ENCODE assay signal across 23 cellular contexts in genomic region chr9:18149457-18150011, GRCh38.
DNase-seq lines count a peak whose midpoint lies in the region; ATAC-seq, FAIRE-seq and TF ChIP-seq lines count a peak whose summit lies in the region.
"Had no signal": no experiment of that assay in that cellular context is flagged by ENCODE, and none has a peak within 500 bp of the region (broad histone marks: within the 10 kb centered on the region; RNA-seq: fewer than 3 reads in every experiment).

No MANE protein-coding gene starts in this region.

- FAIRE-seq in HTR-8/SVneo (lab: Jason Lieb, UNC), result no peak

- peaks cover 3% of the 10 kb centered on the region for H3K9me3 Mint-ChIP-seq in osteocyte (ENCODE audit: unreplicated experiment)
- H3K9me3 Mint-ChIP-seq: activated CD4-positive, alpha-beta T cell treated with anti-CD3 and anti-CD28 coated beads, Interleukin-2, amount 10 ng/mL, durations not matched to agents 7 days and 5 days had no signal

- H3K4me3 Mint-ChIP-seq in osteocyte (ENCODE audit: unreplicated experiment), result no peak overlapping the region
- H3K4me3 Mint-ChIP-seq: activated CD4-positive, alpha-beta T cell treated with anti-CD3 and anti-CD28 coated beads, Interleukin-2, amount 10 ng/mL, durations not matched to agents 7 days and 5 days; activated CD8-positive, alpha-beta memory T cell treated with anti-CD3 and anti-CD28 coated beads, Interleukin-2, amount 10 ng/mL, durations not matched to agents 7 days and 5 days; activated naive CD8-positive, alpha-beta T cell; CD8-positive, alpha-beta memory T cell; stimulated activated naive CD8-positive, alpha-beta T cell treated with anti-CD3 and anti-CD28 coated beads, Interleukin-15, Interleukin-2, amounts not matched to agents 100 ng/mL and 50 ng/mL, for 24 hours; T-helper 17 cell had no signal

- H3K27ac Mint-ChIP-seq in osteocyte (ENCODE audit: unreplicated experiment), result no peak overlapping the region
- H3K27ac Mint-ChIP-seq: activated CD4-positive, alpha-beta T cell treated with anti-CD3 and anti-CD28 coated beads, Interleukin-2, amount 10 ng/mL, durations not matched to agents 7 days and 5 days; activated CD8-positive, alpha-beta memory T cell treated with anti-CD3 and anti-CD28 coated beads, Interleukin-2, amount 10 ng/mL, durations not matched to agents 7 days and 5 days; activated naive CD8-positive, alpha-beta T cell; CD8-positive, alpha-beta memory T cell; stimulated activated naive CD8-positive, alpha-beta T cell treated with anti-CD3 and anti-CD28 coated beads, Interleukin-15, Interleukin-2, amounts not matched to agents 100 ng/mL and 50 ng/mL, for 24 hours; T-helper 17 cell had no signal

- no peaks in the 10 kb centered on the region for H3K27me3 Mint-ChIP-seq in osteocyte (ENCODE audit: unreplicated experiment)
- H3K27me3 Mint-ChIP-seq: activated CD4-positive, alpha-beta T cell treated with anti-CD3 and anti-CD28 coated beads, Interleukin-2, amount 10 ng/mL, durations not matched to agents 7 days and 5 days; activated CD8-positive, alpha-beta memory T cell treated with anti-CD3 and anti-CD28 coated beads, Interleukin-2, amount 10 ng/mL, durations not matched to agents 7 days and 5 days; activated naive CD8-positive, alpha-beta T cell; CD8-positive, alpha-beta memory T cell; stimulated activated naive CD8-positive, alpha-beta T cell treated with anti-CD3 and anti-CD28 coated beads, Interleukin-15, Interleukin-2, amounts not matched to agents 100 ng/mL and 50 ng/mL, for 24 hours; T-helper 17 cell had no signal

- peak; percentile 1 for DNase-seq in HTR-8/SVneo (ENCODE audit: insufficient read length, low spot score)
- DNase-seq in astrocyte of the hippocampus (ENCODE audit: low read depth, low spot score), result peak; percentile 7
- peak; percentile 11 for DNase-seq in fibroblast of pulmonary artery (ENCODE audit: low read depth)
- no peak for DNase-seq in osteocyte (ENCODE audit: extremely low spot score, unreplicated experiment)
- no peak for DNase-seq in stimulated activated CD4-positive, alpha-beta T cell treated with anti-CD3 and anti-CD28 coated beads, Interleukin-1b, Interleukin-23, amount 100 ng/mL, for 48 hours
- DNase-seq in NCI-H1092 treated with DMSO at 0.1 percent for 48 hours (lab: John Stamatoyannopoulos, UW), result no peak
- DNase-seq: activated CD4-positive, alpha-beta T cell treated with anti-CD3 and anti-CD28 coated beads, Interleukin-2, amount 10 ng/mL, durations not matched to agents 7 days and 5 days; activated CD8-positive, alpha-beta memory T cell treated with anti-CD3 and anti-CD28 coated beads, Interleukin-2, amount 10 ng/mL, durations not matched to agents 7 days and 5 days; AML-193; body of pancreas; CD8-positive, alpha-beta memory T cell; colonic mucosa; GDM1; heart left ventricle; NCI-H1092; NCI-H1930; psoas muscle; stimulated activated CD4-positive, alpha-beta T cell treated with anti-CD3 and anti-CD28 coated beads, Interleukin-4, amount 100 ng/mL, for 24 hours; T-helper 17 cell; thyroid gland had no signal

- peaks cover 22% of the 10 kb centered on the region for H3K4me1 Mint-ChIP-seq in osteocyte (ENCODE audit: unreplicated experiment)
- H3K4me1 Mint-ChIP-seq: activated CD4-positive, alpha-beta T cell treated with anti-CD3 and anti-CD28 coated beads, Interleukin-2, amount 10 ng/mL, durations not matched to agents 7 days and 5 days; activated CD8-positive, alpha-beta memory T cell treated with anti-CD3 and anti-CD28 coated beads, Interleukin-2, amount 10 ng/mL, durations not matched to agents 7 days and 5 days; CD8-positive, alpha-beta memory T cell; T-helper 17 cell had no signal

- H3K36me3 Mint-ChIP-seq in osteocyte (ENCODE audit: unreplicated experiment), result no peaks in the 10 kb centered on the region
- H3K36me3 Mint-ChIP-seq: activated CD8-positive, alpha-beta memory T cell treated with anti-CD3 and anti-CD28 coated beads, Interleukin-2, amount 10 ng/mL, durations not matched to agents 7 days and 5 days; activated naive CD8-positive, alpha-beta T cell; CD8-positive, alpha-beta memory T cell had no signal

- no peak overlapping the region for H3K4me3 ChIP-seq in fibroblast of pulmonary artery (replicated peaks; ENCODE audit: low read depth, low read length)
- H3K4me3 ChIP-seq: body of pancreas, colonic mucosa, heart left ventricle, psoas muscle, thyroid gland had no signal

- ATAC-seq in HG02623 (IDR thresholded peaks at IDR 0.05; ENCODE audit: unreplicated experiment), result no peak
- ATAC-seq: activated CD8-positive, alpha-beta memory T cell treated with anti-CD3 and anti-CD28 coated beads, Interleukin-2, amount 10 ng/mL, durations not matched to agents 7 days and 5 days; body of pancreas; heart left ventricle; psoas muscle; T-helper 17 cell had no signal

- TF ChIP-seq CTCF in fibroblast of pulmonary artery (IDR thresholded peaks at IDR 0.05; ENCODE audit: low read length, missing control alignments) (no peak), osteocyte (IDR thresholded peaks at IDR 0.05) (peak; percentile 11)

Comparison
In these comparisons a context has a peak if more than half of its experiments do, and no peak if none do; other contexts are left out.
1. DNase-seq: peak in HTR-8/SVneo (single experiment), astrocyte of the hippocampus (single experiment) and fibroblast of pulmonary artery (single experiment); none in osteocyte (single experiment), stimulated activated CD4-positive, alpha-beta T cell treated with anti-CD3 and anti-CD28 coated beads, Interleukin-1b, Interleukin-23, amount 100 ng/mL, for 48 hours (single experiment) and NCI-H1092 treated with DMSO at 0.1 percent for 48 hours (single experiment).